Comparison of ENCODE assay signal across 14 cellular contexts in genomic region chr1:61182049-61182448, GRCh38.
DNase-seq lines count a peak whose midpoint lies in the region; ATAC-seq, FAIRE-seq and TF ChIP-seq lines count a peak whose summit lies in the region.
"Had no signal": no experiment of that assay in that cellular context is flagged by ENCODE, and none has a peak within 500 bp of the region (broad histone marks: within the 10 kb centered on the region; RNA-seq: fewer than 3 reads in every experiment).

No MANE protein-coding gene starts in this region.

- TF ChIP-seq RAD21 in HepG2 (CRISPR knock-in tag; IDR thresholded peaks at IDR 0.05), result no peak

- no peak overlapping the region for H3K4me2 ChIP-seq in HepG2 (ENCODE audit: low read depth, low read length)

- no TSS peak for BruUV-seq in HepG2 (replicated peaks; lab: Mats Ljungman, UMichigan)

- peaks cover 3% of the 10 kb centered on the region; the same call in 1 of the 2 replicates for H4K20me1 ChIP-seq in HepG2 (ENCODE audit: insufficient read depth, low read length)

- in situ Hi-C loops in HepG2 (cut with HindIII; ENCODE audit: extremely low pct_ligation_motif_present, low pct_unique_long_range_greater_than_20kb), result no loop called here

- no peaks in the 10 kb centered on the region for H3K36me3 Mint-ChIP-seq in activated CD4-positive, alpha-beta T cell treated with anti-CD3 and anti-CD28 coated beads, Interleukin-2, amount 10 ng/mL, durations not matched to agents 24 days and 14 days (ENCODE audit: low read depth)
- H3K36me3 Mint-ChIP-seq: activated naive CD4-positive, alpha-beta T cell treated with anti-CD3 and anti-CD28 coated beads, Interleukin-2, amount 50 U/mL, for 24 hours had no signal

- no peak overlapping the region for H3K27ac Mint-ChIP-seq in activated CD4-positive, alpha-beta T cell treated with anti-CD3 and anti-CD28 coated beads, Interleukin-2, amount 10 ng/mL, durations not matched to agents 24 days and 14 days
- H3K27ac Mint-ChIP-seq: activated naive CD4-positive, alpha-beta T cell treated with anti-CD3 and anti-CD28 coated beads, Interleukin-2, amount 50 U/mL, for 24 hours had no signal

- peak; percentile 8 for FAIRE-seq in HepG2 (lab: Jason Lieb, UNC)

- intact Hi-C loops in HepG2 (cut with micrococcal nuclease; ENCODE audit: unreplicated experiment) (loop anchor here (2.0 to 10.0 kb wide), 2 partner anchors 25 to 97 kb away; partner anchors contain the start of gene NFIA), thyroid gland (cut with DNase I) (no loop called here)
- intact Hi-C loops in activated CD4-positive, alpha-beta T cell treated with anti-CD3 and anti-CD28 coated beads, Interleukin-2, amount 10 ng/mL, durations not matched to agents 24 days and 14 days (cut with micrococcal nuclease), result no loop called here

- H3K4me3 Mint-ChIP-seq in activated CD4-positive, alpha-beta T cell treated with anti-CD3 and anti-CD28 coated beads, Interleukin-2, amount 10 ng/mL, durations not matched to agents 24 days and 14 days, result no peak overlapping the region
- H3K4me3 Mint-ChIP-seq: activated naive CD4-positive, alpha-beta T cell treated with anti-CD3 and anti-CD28 coated beads, Interleukin-2, amount 50 U/mL, for 24 hours had no signal

- CTCF ChIA-PET in HepG2 (lab: Yijun Ruan, JAX; ENCODE audit: low intra/inter-chr PET ratio, low total read pairs), result no interaction called here

- no peaks in the 10 kb centered on the region for H3K9me3 ChIP-seq in HepG2 (ENCODE audit: low read length)
- no peaks in the 10 kb centered on the region for H3K9me3 ChIP-seq in thyroid gland

- H3K27ac ChIP-seq in HepG2 (ENCODE audit: extremely low read length, insufficient read depth, low read length) (peak overlapping the region; percentile 20), thyroid gland (peak overlapping the region; percentile 37 to 93 (median 46))
- H3K27ac ChIP-seq: epithelial cell of prostate had no signal

- H3K4me1 ChIP-seq in HepG2 (ENCODE audit: insufficient read depth, low read length) (peaks cover 54% of the 10 kb centered on the region), thyroid gland (peaks cover 42 to 55% of the 10 kb centered on the region in 2 donors)

- no peaks in the 10 kb centered on the region for H3K4me1 Mint-ChIP-seq in activated CD4-positive, alpha-beta T cell treated with anti-CD3 and anti-CD28 coated beads, Interleukin-2, amount 10 ng/mL, durations not matched to agents 24 days and 14 days
- H3K4me1 Mint-ChIP-seq: activated naive CD4-positive, alpha-beta T cell treated with anti-CD3 and anti-CD28 coated beads, Interleukin-2, amount 50 U/mL, for 24 hours had no signal

- H3K9ac ChIP-seq in HepG2 (ENCODE audit: insufficient read depth, low read depth, low read length), result no peak overlapping the region

- POLR2A ChIA-PET in HepG2 (lab: Yijun Ruan, JAX), result interaction anchor here (0.7 kb wide), 1 partner anchor 24 kb away, joined by 3 read pairs; no protein-coding TSS in a partner anchor

- no peak for TF ChIP-seq EP300 in HepG2 (IDR thresholded peaks at IDR 0.05; ENCODE audit: low read depth in 2 of 2, low read length in 2 of 2)
- TF ChIP-seq EP300 in HepG2 (CRISPR knock-in tag; IDR thresholded peaks at IDR 0.05; ENCODE audit: borderline replicate concordance), result no peak

- 54% methylated on average over 2 of the region's 2 CpGs for WGBS in HepG2 (ENCODE audit: low lambda C conversion rate)
- 50 to 72% methylated on average over 2 of the region's 2 CpGs for WGBS in thyroid gland, 2 donors

- peaks cover 89% of the 10 kb centered on the region for H3K79me2 ChIP-seq in HepG2 (ENCODE audit: insufficient read depth, low read length)

- ATAC-seq in HepG2, result no peak
- ATAC-seq: stimulated activated naive CD8-positive, alpha-beta T cell treated with anti-CD3 and anti-CD28 coated beads, Interleukin-15, Interleukin-2, amounts not matched to agents 100 U/mL and 50 U/mL, for 24 hours had no signal

- H3K27me3 ChIP-seq in HepG2 (ENCODE audit: control insufficient read depth in 1 of 2, insufficient read depth in 2 of 2, low read length in 2 of 2) (no peaks in the 10 kb centered on the region), thyroid gland (no peaks in the 10 kb centered on the region)

- DNase-seq in DMS53 (lab: John Stamatoyannopoulos, UW) (peak; percentile 29), DMS53 treated with DMSO at 0.1 percent for 48 hours (lab: John Stamatoyannopoulos, UW; ENCODE audit: unreplicated experiment) (no peak), epithelial cell of esophagus (ENCODE audit: low read depth) (peak; percentile 13), HepG2 (ENCODE audit: low spot score) (no peak), thyroid gland (no peak), OCI-M2 (lab: John Stamatoyannopoulos, UW; ENCODE audit: unreplicated experiment) (no peak)
- DNase-seq in activated CD4-positive, alpha-beta T cell treated with anti-CD3 and anti-CD28 coated beads, Interleukin-2, amount 50 U/mL, for 48 hours, result no peak
- no peak for DNase-seq in activated CD4-positive, alpha-beta T cell treated with anti-CD3 and anti-CD28 coated beads, Interleukin-2, amount 10 ng/mL, durations not matched to agents 24 days and 14 days
- DNase-seq: 8988T; activated CD4-positive, alpha-beta T cell treated with anti-CD3 and anti-CD28 coated beads, Interleukin-2, amount 50 U/mL, for 1 hour; NCI-H345; stimulated activated naive CD8-positive, alpha-beta T cell treated with anti-CD3 and anti-CD28 coated beads, Interleukin-15, Interleukin-2, amounts not matched to agents 100 U/mL and 50 U/mL, for 24 hours had no signal

- H2AFZ ChIP-seq in HepG2 (ENCODE audit: low read length), result no peak overlapping the region

- no peak for TF ChIP-seq POLR2A in HepG2 (IDR thresholded peaks at IDR 0.05; ENCODE audit: insufficient read depth in 1 of 2, low read depth in 2 of 2, low read length in 2 of 2)
- TF ChIP-seq POLR2A in thyroid gland (IDR thresholded peaks at IDR 0.05), result no peak

- no peak overlapping the region for H3K4me3 ChIP-seq in epithelial cell of esophagus (ENCODE audit: low read length)
- H3K4me3 ChIP-seq in HepG2 (replicated peaks in 1 of 3; ENCODE audit: insufficient read depth in 1 of 3, low read depth in 2 of 3, low read length in 3 of 3), result no peak overlapping the region
- H3K4me3 ChIP-seq in thyroid gland (replicated peaks in 1 of 3), result no peak overlapping the region

- no peaks in the 10 kb centered on the region for H3K9me3 Mint-ChIP-seq in activated CD4-positive, alpha-beta T cell treated with anti-CD3 and anti-CD28 coated beads, Interleukin-2, amount 10 ng/mL, durations not matched to agents 24 days and 14 days
- H3K9me3 Mint-ChIP-seq: activated naive CD4-positive, alpha-beta T cell treated with anti-CD3 and anti-CD28 coated beads, Interleukin-2, amount 50 U/mL, for 24 hours had no signal

- H3K36me3 ChIP-seq in HepG2 (replicated peaks in 1 of 2; ENCODE audit: control insufficient read depth in 1 of 2, insufficient read depth in 2 of 2, low read length in 2 of 2), result 0 out of 5 replicates have a peak, but pooled peaks cover 0 to 1% of the 10 kb centered on the region in 2 experiments
- H3K36me3 ChIP-seq in thyroid gland, result no peaks in the 10 kb centered on the region

- peaks cover 10% of the 10 kb centered on the region for H3K27me3 Mint-ChIP-seq in activated CD4-positive, alpha-beta T cell treated with anti-CD3 and anti-CD28 coated beads, Interleukin-2, amount 10 ng/mL, durations not matched to agents 24 days and 14 days
- H3K27me3 Mint-ChIP-seq: activated naive CD4-positive, alpha-beta T cell treated with anti-CD3 and anti-CD28 coated beads, Interleukin-2, amount 50 U/mL, for 24 hours had no signal

- TF ChIP-seq CTCF in epithelial cell of esophagus (IDR thresholded peaks at IDR 0.05; ENCODE audit: insufficient read depth, low read depth, low read length, missing control alignments) (no peak), HepG2 (CRISPR knock-in tag; IDR thresholded peaks at IDR 0.05) (no peak), thyroid gland (IDR thresholded peaks at IDR 0.05) (no peak)

TF ChIP-seq in HepG2, 621 proteins besides CTCF, POLR2A, EP300 and RAD21 (continues in another document):
- TF ChIP-seq KLF11 (CRISPR knock-in tag; IDR thresholded peaks at IDR 0.05) (no peak), KDM3A (CRISPR knock-in tag; IDR thresholded peaks at IDR 0.05; ENCODE audit: low read depth) (no peak), ZNF614 (CRISPR knock-in tag; IDR thresholded peaks at IDR 0.05; ENCODE audit: borderline replicate concordance) (no peak), MAFF (IDR thresholded peaks at IDR 0.05; ENCODE audit: low read depth, low read length) (no peak), CREB3 (CRISPR knock-in tag; IDR thresholded peaks at IDR 0.05) (no peak), ZNF33B (CRISPR knock-in tag; IDR thresholded peaks at IDR 0.05) (no peak)
- TF ChIP-seq, protein P1, sequence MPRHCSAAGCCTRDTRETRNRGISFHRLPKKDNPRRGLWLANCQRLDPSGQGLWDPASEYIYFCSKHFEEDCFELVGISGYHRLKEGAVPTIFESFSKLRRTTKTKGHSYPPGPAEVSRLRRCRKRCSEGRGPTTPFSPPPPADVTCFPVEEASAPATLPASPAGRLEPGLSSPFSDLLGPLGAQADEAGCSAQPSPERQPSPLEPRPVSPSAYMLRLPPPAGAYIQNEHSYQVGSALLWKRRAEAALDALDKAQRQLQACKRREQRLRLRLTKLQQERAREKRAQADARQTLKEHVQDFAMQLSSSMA (CRISPR knock-in tag; IDR thresholded peaks at IDR 0.05), result no peak
- TF ChIP-seq, protein P2, sequence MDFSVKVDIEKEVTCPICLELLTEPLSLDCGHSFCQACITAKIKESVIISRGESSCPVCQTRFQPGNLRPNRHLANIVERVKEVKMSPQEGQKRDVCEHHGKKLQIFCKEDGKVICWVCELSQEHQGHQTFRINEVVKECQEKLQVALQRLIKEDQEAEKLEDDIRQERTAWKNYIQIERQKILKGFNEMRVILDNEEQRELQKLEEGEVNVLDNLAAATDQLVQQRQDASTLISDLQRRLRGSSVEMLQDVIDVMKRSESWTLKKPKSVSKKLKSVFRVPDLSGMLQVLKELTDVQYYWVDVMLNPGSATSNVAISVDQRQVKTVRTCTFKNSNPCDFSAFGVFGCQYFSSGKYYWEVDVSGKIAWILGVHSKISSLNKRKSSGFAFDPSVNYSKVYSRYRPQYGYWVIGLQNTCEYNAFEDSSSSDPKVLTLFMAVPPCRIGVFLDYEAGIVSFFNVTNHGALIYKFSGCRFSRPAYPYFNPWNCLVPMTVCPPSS (IDR thresholded peaks at IDR 0.05), result no peak

Comparison
In these comparisons a context has a peak if more than half of its experiments do, and no peak if none do; other contexts are left out.
1. DNase-seq: peak in DMS53 (single experiment) and epithelial cell of esophagus (single experiment); none in DMS53 treated with DMSO at 0.1 percent for 48 hours (single experiment), HepG2 (single experiment), thyroid gland (0 of 2), OCI-M2 (single experiment), activated CD4-positive, alpha-beta T cell treated with anti-CD3 and anti-CD28 coated beads, Interleukin-2, amount 50 U/mL, for 48 hours (0 of 2) and activated CD4-positive, alpha-beta T cell treated with anti-CD3 and anti-CD28 coated beads, Interleukin-2, amount 10 ng/mL, durations not matched to agents 24 days and 14 days (single experiment).